Comparison of ENCODE assay signal across 8 cellular contexts in the genomic region with DNA sequence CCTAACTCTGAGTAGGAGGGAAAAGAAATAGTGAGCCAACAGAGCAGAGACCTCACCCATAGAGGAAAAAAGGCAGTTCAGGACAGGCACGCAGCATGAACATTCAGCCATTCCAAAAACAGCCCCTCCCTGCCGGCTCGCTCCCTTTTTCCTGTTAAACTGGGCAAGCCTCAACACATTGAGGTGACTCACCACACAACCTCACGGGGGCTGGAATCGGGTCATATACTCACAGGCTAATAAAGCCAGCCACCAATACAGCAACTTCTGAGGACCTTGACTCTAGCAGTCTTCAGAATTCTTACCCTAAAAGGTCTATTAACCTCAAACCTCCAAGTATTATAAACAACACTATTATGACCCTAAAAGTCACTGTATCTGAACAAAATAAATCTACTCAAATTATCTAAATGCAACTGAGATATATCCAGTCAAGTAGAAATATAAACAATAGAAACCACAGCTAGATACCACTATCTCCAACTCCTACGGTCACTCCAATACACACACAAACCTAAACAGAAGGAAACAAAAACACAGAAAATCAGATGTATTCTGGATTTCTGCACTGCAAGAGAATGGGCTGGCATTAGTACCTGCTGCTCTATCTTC. TPM values are rescaled to one million over a fixed set of nuclear protein-coding genes. Genes with fewer than 3 reads are reported as not detected.
A peak's percentile ranks its signal among the peaks of the same experiment; 100 is the strongest.
DNase-seq lines count a peak whose midpoint lies in the region; ATAC-seq and TF ChIP-seq lines count a peak whose summit lies in the region.

No MANE protein-coding gene starts in this region.

- peaks cover 36% of the 10 kb centered on the region for H3K4me1 ChIP-seq in HEK293 (ENCODE audit: control insufficient read depth, insufficient read depth, low read length)
- peaks cover 20% of the 10 kb centered on the region for H3K4me1 ChIP-seq in hepatocyte (ENCODE audit: insufficient read depth)

- peaks cover 73% of the 10 kb centered on the region for H3K79me2 ChIP-seq in hepatocyte

- peak overlapping the region; percentile 22 for H3K4me3 Mint-ChIP-seq in WTC11
- H3K4me3 Mint-ChIP-seq in T-helper 2 cell treated with Interferon-gamma antibody and Interleukin-4, amounts not matched to agents 5 μg/mL and 100 μg/mL, for 36 hours, result no peak overlapping the region
- H3K4me3 Mint-ChIP-seq in effector memory CD8-positive, alpha-beta T cell, result no peak overlapping the region

- H3K36me3 Mint-ChIP-seq in WTC11, result peaks cover 43% of the 10 kb centered on the region
- H3K36me3 Mint-ChIP-seq in T-helper 2 cell treated with Interferon-gamma antibody and Interleukin-4, amounts not matched to agents 5 μg/mL and 100 μg/mL, for 36 hours (ENCODE audit: low read depth), result peaks cover 17% of the 10 kb centered on the region
- H3K36me3 Mint-ChIP-seq in effector memory CD8-positive, alpha-beta T cell (ENCODE audit: insufficient read depth), result peaks cover 27% of the 10 kb centered on the region

- 24% methylated on average over 6 of the region's 6 CpGs for WGBS in hepatocyte (ENCODE audit: low lambda C conversion rate, missing lambda C conversion rate)

- H3K4me3 ChIP-seq in HEK293 (ENCODE audit: low read depth, low read length), result peak overlapping the region; percentile 10
- no peak overlapping the region for H3K4me3 ChIP-seq in hepatocyte
- H3K4me3 ChIP-seq in skin epidermis, result peak overlapping the region in 1 of 7 experiments; percentile 13

- peaks cover 21% of the 10 kb centered on the region for H4K20me1 ChIP-seq in hepatocyte (ENCODE audit: insufficient read depth, poor library complexity, severe bottlenecking)

- no peak overlapping the region for H2AFZ ChIP-seq in hepatocyte

- ATAC-seq in WTC11 (peak; percentile 77), HG03108 (IDR thresholded peaks at IDR 0.05; ENCODE audit: unreplicated experiment) (no peak), HG02885 (IDR thresholded peaks at IDR 0.05; ENCODE audit: poor library complexity, unreplicated experiment) (no peak)
- ATAC-seq in effector memory CD8-positive, alpha-beta T cell (replicated peaks), result no peak

- H3K36me3 ChIP-seq in HEK293 (ENCODE audit: control insufficient read depth in 2 of 2, insufficient read depth in 1 of 2, low read length in 2 of 2) (peaks cover 36 to 45% of the 10 kb centered on the region in 2 experiments), hepatocyte (replicated peaks; ENCODE audit: insufficient read depth, low read depth) (no peaks in the 10 kb centered on the region)

- H3K4me1 Mint-ChIP-seq in WTC11, result peaks cover 51% of the 10 kb centered on the region
- H3K4me1 Mint-ChIP-seq in T-helper 2 cell treated with Interferon-gamma antibody and Interleukin-4, amounts not matched to agents 5 μg/mL and 100 μg/mL, for 36 hours (ENCODE audit: low read depth), result peaks cover 39% of the 10 kb centered on the region
- H3K4me1 Mint-ChIP-seq in effector memory CD8-positive, alpha-beta T cell (ENCODE audit: low read depth in 2 of 2), result peaks cover 22 to 23% of the 10 kb centered on the region in 2 donors

- no peaks in the 10 kb centered on the region for H3K27me3 Mint-ChIP-seq in WTC11 (ENCODE audit: low read depth)
- H3K27me3 Mint-ChIP-seq in T-helper 2 cell treated with Interferon-gamma antibody and Interleukin-4, amounts not matched to agents 5 μg/mL and 100 μg/mL, for 36 hours (ENCODE audit: low read depth), result peaks cover 2% of the 10 kb centered on the region
- H3K27me3 Mint-ChIP-seq in effector memory CD8-positive, alpha-beta T cell, result peaks cover 0 to 17% of the 10 kb centered on the region in 2 donors

- DNase-seq in WTC11 (ENCODE audit: low spot score) (peak; percentile 24), hepatocyte (ENCODE audit: low spot score) (peak; percentile 74)
- DNase-seq in T-helper 2 cell treated with Interferon-gamma antibody and Interleukin-4, amounts not matched to agents 5 μg/mL and 100 μg/mL, for 36 hours (ENCODE audit: low spot score), result no peak
- DNase-seq in effector memory CD8-positive, alpha-beta T cell, result no peak

- no peaks in the 10 kb centered on the region for H3K9me3 Mint-ChIP-seq in WTC11
- no peaks in the 10 kb centered on the region for H3K9me3 Mint-ChIP-seq in T-helper 2 cell treated with Interferon-gamma antibody and Interleukin-4, amounts not matched to agents 5 μg/mL and 100 μg/mL, for 36 hours
- H3K9me3 Mint-ChIP-seq in effector memory CD8-positive, alpha-beta T cell, result no peaks in the 10 kb centered on the region

- CTCF ChIA-PET in HEK293 (lab: Yijun Ruan, JAX), result interaction anchor here (0.9 to 1.0 kb wide), 2 partner anchors 33 to 34 kb away, joined by 3 to 4 read pairs; no protein-coding TSS in a partner anchor
- CTCF ChIA-PET in WTC11 (lab: Charles Lee), result interaction anchor here (1.1 kb wide), 1 partner anchor 483 kb away, joined by 4 read pairs; no protein-coding TSS in a partner anchor

- no peaks in the 10 kb centered on the region for H3K9me2 ChIP-seq in hepatocyte (replicated peaks; ENCODE audit: insufficient read depth)

- POLR2A ChIA-PET in HEK293 (lab: Yijun Ruan, JAX), result interaction anchor here (1.3 to 1.6 kb wide), 4 partner anchors 9 to 504 kb away, joined by 3 to 4 read pairs (median 4); a partner anchor contains a TSS
- POLR2A ChIA-PET in WTC11 (lab: Charles Lee), result no interaction called here

- peak overlapping the region; percentile 88 for H3K4me2 ChIP-seq in hepatocyte

- H3K27me3 ChIP-seq in hepatocyte, result no peaks in the 10 kb centered on the region

- TF ChIP-seq CTCF in HEK293 (tag by site-specific recombination; IDR thresholded peaks at IDR 0.05) (no peak), WTC11 (IDR thresholded peaks at IDR 0.05) (no peak), hepatocyte (IDR thresholded peaks at IDR 0.05; ENCODE audit: poor library complexity) (no peak)

- H3K27ac Mint-ChIP-seq in WTC11, result peak overlapping the region; percentile 71
- no peak overlapping the region for H3K27ac Mint-ChIP-seq in T-helper 2 cell treated with Interferon-gamma antibody and Interleukin-4, amounts not matched to agents 5 μg/mL and 100 μg/mL, for 36 hours
- peak overlapping the region in 1 of 2 donors; percentile 41 for H3K27ac Mint-ChIP-seq in effector memory CD8-positive, alpha-beta T cell

- H3K9me3 ChIP-seq in HEK293 (ENCODE audit: control insufficient read depth, insufficient read depth, low read depth, low read length) (no peaks in the 10 kb centered on the region), hepatocyte (ENCODE audit: low read depth) (no peaks in the 10 kb centered on the region)

- H3K27ac ChIP-seq in HEK293 (ENCODE audit: extremely low read depth, low read depth, low read length) (peak overlapping the region; percentile 66), hepatocyte (peak overlapping the region; percentile 78), skin epidermis (peak overlapping the region in 19 of 21 experiments; percentile 46 to 100 (median 81))

TF ChIP-seq in HEK293, 187 proteins besides CTCF, POLR2A, EP300 and RAD21 (continues in another document):
- TF ChIP-seq ZNF473 (tag by site-specific recombination; IDR thresholded peaks at IDR 0.05), result no peak
- TF ChIP-seq, protein P1, sequence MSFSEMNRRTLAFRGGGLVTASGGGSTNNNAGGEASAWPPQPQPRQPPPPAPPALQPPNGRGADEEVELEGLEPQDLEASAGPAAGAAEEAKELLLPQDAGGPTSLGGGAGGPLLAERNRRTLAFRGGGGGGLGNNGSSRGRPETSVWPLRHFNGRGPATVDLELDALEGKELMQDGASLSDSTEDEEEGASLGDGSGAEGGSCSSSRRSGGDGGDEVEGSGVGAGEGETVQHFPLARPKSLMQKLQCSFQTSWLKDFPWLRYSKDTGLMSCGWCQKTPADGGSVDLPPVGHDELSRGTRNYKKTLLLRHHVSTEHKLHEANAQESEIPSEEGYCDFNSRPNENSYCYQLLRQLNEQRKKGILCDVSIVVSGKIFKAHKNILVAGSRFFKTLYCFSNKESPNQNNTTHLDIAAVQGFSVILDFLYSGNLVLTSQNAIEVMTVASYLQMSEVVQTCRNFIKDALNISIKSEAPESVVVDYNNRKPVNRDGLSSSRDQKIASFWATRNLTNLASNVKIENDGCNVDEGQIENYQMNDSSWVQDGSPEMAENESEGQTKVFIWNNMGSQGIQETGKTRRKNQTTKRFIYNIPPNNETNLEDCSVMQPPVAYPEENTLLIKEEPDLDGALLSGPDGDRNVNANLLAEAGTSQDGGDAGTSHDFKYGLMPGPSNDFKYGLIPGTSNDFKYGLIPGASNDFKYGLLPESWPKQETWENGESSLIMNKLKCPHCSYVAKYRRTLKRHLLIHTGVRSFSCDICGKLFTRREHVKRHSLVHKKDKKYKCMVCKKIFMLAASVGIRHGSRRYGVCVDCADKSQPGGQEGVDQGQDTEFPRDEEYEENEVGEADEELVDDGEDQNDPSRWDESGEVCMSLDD (tag by site-specific recombination; IDR thresholded peaks at IDR 0.05), result no peak
- no peak for TF ChIP-seq ZNF274 (IDR thresholded peaks at IDR 0.05; ENCODE audit: low read length)
- no peak for TF ChIP-seq ZNF274 (tag by site-specific recombination; IDR thresholded peaks at IDR 0.05; ENCODE audit: borderline replicate concordance)

TF ChIP-seq in WTC11, 78 proteins besides CTCF, POLR2A, EP300 and RAD21:
- no peak for TF ChIP-seq ATF1 (CRISPR knock-in tag; IDR thresholded peaks at IDR 0.05)

RNA-seq across cellular contexts. Expression of a gene that starts 6.3 kb away (rescaled TPM):
- 396 to 411 TPM (median 409 TPM) in 3 replicates for total RNA-seq in WTC11 (2021)
- total RNA-seq in hepatocyte, result 66.7 and 83.4 TPM in 2 replicates
- polyA plus RNA-seq in hepatocyte, result 218 and 237 TPM in 2 replicates

RNA-seq across cellular contexts. Expression of a gene that starts 43.0 kb away (rescaled TPM):
- total RNA-seq in WTC11 (2021) (1.6 to 1.9 TPM (median 1.6 TPM) in 3 replicates), hepatocyte (0.48 and 3.6 TPM in 2 replicates)
- 0.09 and 0.58 TPM in 2 replicates for polyA plus RNA-seq in hepatocyte

Comparison
In these comparisons a context has a peak if more than half of its experiments do, and no peak if none do; other contexts are left out.
1. DNase-seq: peak in WTC11 (single experiment) and hepatocyte (single experiment); none in T-helper 2 cell treated with Interferon-gamma antibody and Interleukin-4, amounts not matched to agents 5 μg/mL and 100 μg/mL, for 36 hours (single experiment) and effector memory CD8-positive, alpha-beta T cell (0 of 3).
2. Peak in every context shown above with its lines, with median percentiles within 50 percentile points of each other: H3K27ac ChIP-seq.